In the genomic region with DNA sequence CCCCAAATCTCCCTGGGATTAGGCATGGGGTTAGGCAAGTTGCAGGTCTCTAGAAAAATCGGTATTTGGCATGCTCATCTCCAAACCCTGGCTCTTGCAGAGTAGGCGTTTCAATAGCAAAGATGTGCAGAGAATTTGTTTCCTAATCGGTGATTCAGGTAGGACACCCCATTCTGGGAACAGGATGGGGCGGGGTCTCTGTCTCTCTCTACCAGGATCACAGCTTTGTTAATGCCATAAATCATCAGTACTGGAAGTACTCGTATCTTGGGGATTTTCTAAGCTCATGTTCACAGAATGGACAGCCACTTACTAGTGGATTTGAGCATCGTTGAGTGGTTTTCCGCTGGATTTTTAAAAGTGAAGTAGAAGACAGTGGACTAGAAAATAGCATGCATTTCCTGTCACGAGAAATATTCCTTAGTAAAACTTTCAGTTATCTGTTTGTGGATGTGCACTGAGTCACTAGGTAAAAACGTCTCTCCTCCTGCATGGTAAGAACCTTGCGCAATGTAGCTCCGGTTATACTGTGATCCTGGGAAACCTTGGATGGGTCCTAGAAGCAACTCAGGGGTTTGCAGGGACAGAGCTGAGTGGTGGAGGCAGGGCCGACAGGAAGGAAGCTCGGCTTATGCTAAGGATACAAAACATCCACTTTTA, we compare ENCODE assay signal across 11 cellular contexts. TPM values are rescaled to one million over a fixed set of nuclear protein-coding genes. Genes with fewer than 3 reads are reported as not detected.
DNase-seq lines count a peak whose midpoint lies in the region; ATAC-seq and TF ChIP-seq lines count a peak whose summit lies in the region.
"Had no signal": no experiment of that assay in that cellular context is flagged by ENCODE, and none has a peak within 500 bp of the region (broad histone marks: within the 10 kb centered on the region; RNA-seq: fewer than 3 reads in every experiment).

No MANE protein-coding gene starts in this region.

- in situ Hi-C loops in astrocyte of the spinal cord (cut with HindIII; ENCODE audit: low sequenced_read_pairs), result no loop called here

- H3K4me1 ChIP-seq in heart right ventricle (peaks cover 2 to 49% (median 16%) of the 10 kb centered on the region in 9 donors), right cardiac atrium (ENCODE audit: control insufficient read depth, insufficient read depth, low read length) (no peaks in the 10 kb centered on the region)

- peak overlapping the region in 3 of 10 donors; percentile 6 to 26 (median 12) for H3K4me3 ChIP-seq in heart right ventricle
- H3K4me3 ChIP-seq in right cardiac atrium (ENCODE audit: low read length), result no peak overlapping the region
- no peak overlapping the region for H3K4me3 ChIP-seq in astrocyte of the spinal cord (ENCODE audit: low read depth, low read length)

- intact Hi-C loops in heart right ventricle (cut with DNase I), result loop anchor here in 2 of 10 donors (10.0 kb wide), 2 partner anchors 56 to 146 kb away; no protein-coding TSS in a partner anchor
- intact Hi-C loops in right cardiac atrium (cut with DNase I), result loop anchor here in 1 of 4 donors (10.0 kb wide), 1 partner anchor 146 kb away; no protein-coding TSS in a partner anchor

- H3K27ac ChIP-seq in heart right ventricle (peak overlapping the region in 6 of 10 donors; percentile 6 to 66 (median 36)), right cardiac atrium (ENCODE audit: low read length) (no peak overlapping the region)

- no peaks in the 10 kb centered on the region for H3K36me3 ChIP-seq in heart right ventricle

- H3K4me3 Mint-ChIP-seq in activated CD8-positive, alpha-beta memory T cell treated with anti-CD3 and anti-CD28 coated beads, Interleukin-2, amount 10 ng/mL, durations not matched to agents 7 days and 5 days, result no peak overlapping the region
- H3K4me3 Mint-ChIP-seq: T-helper 17 cell had no signal

- no peaks in the 10 kb centered on the region for H3K9me3 Mint-ChIP-seq in activated CD8-positive, alpha-beta memory T cell treated with anti-CD3 and anti-CD28 coated beads, Interleukin-2, amount 10 ng/mL, durations not matched to agents 7 days and 5 days (ENCODE audit: low read depth)
- H3K9me3 Mint-ChIP-seq: IgD-negative memory B cell, naive B cell had no signal

- CTCF ChIA-PET in activated CD8-positive, alpha-beta memory T cell treated with anti-CD3 and anti-CD28 coated beads, Interleukin-2, amount 10 ng/mL, durations not matched to agents 7 days and 5 days (lab: Charles Lee), result no interaction called here

- H3K27me3 Mint-ChIP-seq in activated CD8-positive, alpha-beta memory T cell treated with anti-CD3 and anti-CD28 coated beads, Interleukin-2, amount 10 ng/mL, durations not matched to agents 7 days and 5 days, result peaks cover 42% of the 10 kb centered on the region

- H3K4me1 Mint-ChIP-seq in activated CD8-positive, alpha-beta memory T cell treated with anti-CD3 and anti-CD28 coated beads, Interleukin-2, amount 10 ng/mL, durations not matched to agents 7 days and 5 days, result peaks cover 17% of the 10 kb centered on the region

- H3K9me3 ChIP-seq in heart right ventricle, result no peaks in the 10 kb centered on the region
- H3K9me3 ChIP-seq in right cardiac atrium (ENCODE audit: control insufficient read depth, low read length), result no peaks in the 10 kb centered on the region

- 60 to 73% methylated on average over 13 of the region's 13 CpGs for WGBS in heart right ventricle, 2 donors
- 64% methylated on average over 13 of the region's 13 CpGs for WGBS in right cardiac atrium

- DNase-seq in heart right ventricle (no peak), right cardiac atrium (no peak), astrocyte of the spinal cord (ENCODE audit: low read depth, low spot score) (peak; percentile 58), kidney glomerular epithelial cell (lab: John Stamatoyannopoulos, UW) (peak; percentile 82), COLO829 (ENCODE audit: low spot score) (no peak), DMS 273 (lab: John Stamatoyannopoulos, UW; ENCODE audit: unreplicated experiment) (no peak)
- no peak for DNase-seq in central memory CD4-positive, alpha-beta T cell
- DNase-seq in activated CD8-positive, alpha-beta memory T cell treated with anti-CD3 and anti-CD28 coated beads, Interleukin-2, amount 10 ng/mL, durations not matched to agents 7 days and 5 days, result no peak
- DNase-seq: naive B cell, T-helper 17 cell had no signal

- TF ChIP-seq CTCF in heart right ventricle (IDR thresholded peaks at IDR 0.05) (no peak), astrocyte of the spinal cord (IDR thresholded peaks at IDR 0.05; ENCODE audit: low read depth, low read length) (no peak)

- no peaks in the 10 kb centered on the region for H3K36me3 Mint-ChIP-seq in activated CD8-positive, alpha-beta memory T cell treated with anti-CD3 and anti-CD28 coated beads, Interleukin-2, amount 10 ng/mL, durations not matched to agents 7 days and 5 days
- H3K36me3 Mint-ChIP-seq: IgD-negative memory B cell, naive B cell had no signal

- peaks cover 0 to 16% (median 0%) of the 10 kb centered on the region in 7 donors for H3K27me3 ChIP-seq in heart right ventricle
- no peaks in the 10 kb centered on the region for H3K27me3 ChIP-seq in right cardiac atrium (ENCODE audit: control insufficient read depth, insufficient read depth)

- no peak for ATAC-seq in heart right ventricle
- no peak for ATAC-seq in right cardiac atrium
- no peak for ATAC-seq in activated CD8-positive, alpha-beta memory T cell treated with anti-CD3 and anti-CD28 coated beads, Interleukin-2, amount 10 ng/mL, durations not matched to agents 7 days and 5 days
- ATAC-seq: T-helper 17 cell had no signal

- H3K27ac Mint-ChIP-seq in activated CD8-positive, alpha-beta memory T cell treated with anti-CD3 and anti-CD28 coated beads, Interleukin-2, amount 10 ng/mL, durations not matched to agents 7 days and 5 days, result no peak overlapping the region
- H3K27ac Mint-ChIP-seq: IgD-negative memory B cell, naive B cell, T-helper 17 cell had no signal

RNA-seq across cellular contexts. Expression of a gene that starts 5.1 kb away (rescaled TPM):
- total RNA-seq in heart right ventricle (1 to 10 TPM; 2.0 to 9.5 (median 2.8) TPM), right cardiac atrium (1 to 10 TPM; 3.7 to 5.4 (median 4.6) TPM)
- polyA plus RNA-seq in heart right ventricle (1 to 10 TPM; 3.8 to 3.9 TPM), right cardiac atrium (4.3 TPM)
- not detected for total RNA-seq in activated CD8-positive, alpha-beta memory T cell treated with anti-CD3 and anti-CD28 coated beads, Interleukin-2, amount 10 ng/mL, durations not matched to agents 7 days and 5 days
- total RNA-seq: T-helper 17 cell had no signal
- polyA plus RNA-seq: IgD-negative memory B cell had no signal

Comparison
In these comparisons a context has a peak if more than half of its experiments do, and no peak if none do; other contexts are left out.
1. DNase-seq: peak in astrocyte of the spinal cord (single experiment) and kidney glomerular epithelial cell (single experiment); none in heart right ventricle (0 of 2), right cardiac atrium (0 of 3), central memory CD4-positive, alpha-beta T cell (single experiment), COLO829 (single experiment), DMS 273 (single experiment) and activated CD8-positive, alpha-beta memory T cell treated with anti-CD3 and anti-CD28 coated beads, Interleukin-2, amount 10 ng/mL, durations not matched to agents 7 days and 5 days (single experiment).